ENCODE assay signal across 10 cellular contexts in the genomic region with DNA sequence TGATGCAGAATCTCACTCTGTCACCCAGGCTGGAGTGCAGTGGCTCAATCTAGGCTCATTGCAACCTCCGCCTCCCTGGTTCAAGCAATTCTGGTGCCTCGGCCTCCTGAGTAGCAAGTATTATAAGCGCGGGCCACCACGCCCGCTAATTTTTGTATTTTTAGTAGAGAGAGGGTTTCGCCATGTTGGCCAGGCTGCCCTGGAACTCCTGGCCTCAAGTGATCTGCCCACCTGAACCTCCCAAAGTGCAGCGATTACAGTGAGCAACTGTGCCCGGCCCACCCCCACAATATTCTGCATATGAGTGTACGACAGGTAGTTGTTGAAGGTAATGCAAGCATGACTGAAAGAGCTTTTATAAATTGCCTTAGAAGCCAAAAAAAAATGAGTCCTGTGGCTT. TPM values are rescaled to one million over a fixed set of nuclear protein-coding genes. Genes with fewer than 3 reads are reported as not detected.
A peak's percentile ranks its signal among the peaks of the same experiment; 100 is the strongest.
DNase-seq lines count a peak whose midpoint lies in the region; ATAC-seq and TF ChIP-seq lines count a peak whose summit lies in the region.
"Had no signal": no experiment of that assay in that cellular context is flagged by ENCODE, and none has a peak within 500 bp of the region (broad histone marks: within the 10 kb centered on the region; RNA-seq: fewer than 3 reads in every experiment).

No MANE protein-coding gene starts in this region.

- no peak for DNase-seq in cardiac muscle cell (ENCODE audit: low read depth in 1 of 2, low spot score in 1 of 2)
- DNase-seq in left cardiac atrium, result no peak
- DNase-seq in PC-3, result no peak
- no peak for DNase-seq in endothelial cell (ENCODE audit: low spot score)
- DNase-seq in skeletal muscle cell (ENCODE audit: low read depth), result no peak
- no peak for DNase-seq in H4 (ENCODE audit: low spot score)
- no peak for DNase-seq in NCI-H1105 treated with DMSO at 0.1 percent for 48 hours (lab: John Stamatoyannopoulos, UW)
- DNase-seq in mesenteric fat pad (ENCODE audit: low spot score), result no peak
- DNase-seq: naive thymus-derived CD8-positive, alpha-beta T cell had no signal

- intact Hi-C loops in left cardiac atrium (cut with DNase I), result no loop called here
- intact Hi-C loops in PC-3 (cut with micrococcal nuclease), result no loop called here

- no peak overlapping the region for H2AFZ ChIP-seq in PC-3 (ENCODE audit: low read length)

- ATAC-seq in left cardiac atrium, result no peak
- no peak for ATAC-seq in PC-3
- ATAC-seq: naive thymus-derived CD8-positive, alpha-beta T cell had no signal

- H3K4me3 ChIP-seq in cardiac muscle cell (peak overlapping the region; percentile 69), PC-3 (ENCODE audit: low read length) (peak overlapping the region; percentile 86), skeletal muscle cell (ENCODE audit: low read depth, low read length) (peak overlapping the region; percentile 91)

- CTCF ChIA-PET in PC-3 (lab: Charles Lee), result no interaction called here

- BruUV-seq in PC-3 (replicated peaks; lab: Mats Ljungman, UMichigan), result no TSS peak

- H3K9ac ChIP-seq in PC-3 (ENCODE audit: low read length), result peak overlapping the region; percentile 94; the same call in 1 of the 2 replicates

- H3F3A ChIP-seq in PC-3 (ENCODE audit: low read length, unreplicated experiment), result no peaks in the 10 kb centered on the region

- no peaks in the 10 kb centered on the region for H3K36me3 ChIP-seq in cardiac muscle cell
- peaks cover 20% of the 10 kb centered on the region for H3K36me3 ChIP-seq in PC-3 (ENCODE audit: low read depth, low read length)

- H3K27me3 ChIP-seq in cardiac muscle cell (no peaks in the 10 kb centered on the region), PC-3 (ENCODE audit: low read length) (no peaks in the 10 kb centered on the region)

- H3K4me2 ChIP-seq in PC-3 (ENCODE audit: low read length), result peak overlapping the region; percentile 96

- H3K27me3 Mint-ChIP-seq in endothelial cell (ENCODE audit: unreplicated experiment), result no peaks in the 10 kb centered on the region
- H3K27me3 Mint-ChIP-seq: naive thymus-derived CD8-positive, alpha-beta T cell had no signal

- H3K36me3 Mint-ChIP-seq in endothelial cell (ENCODE audit: low read depth, unreplicated experiment), result no peaks in the 10 kb centered on the region

- POLR2A ChIA-PET in PC-3 (lab: Charles Lee; ENCODE audit: unreplicated experiment), result no interaction called here

- H3K4me1 Mint-ChIP-seq in endothelial cell (ENCODE audit: unreplicated experiment), result peaks cover 14% of the 10 kb centered on the region

- no peaks in the 10 kb centered on the region for H3K9me3 ChIP-seq in cardiac muscle cell (ENCODE audit: low read depth)
- no peaks in the 10 kb centered on the region for H3K9me3 ChIP-seq in PC-3 (ENCODE audit: low read length)

- no peak overlapping the region for H3K27ac ChIP-seq in cardiac muscle cell
- no peak overlapping the region for H3K27ac ChIP-seq in PC-3 (ENCODE audit: low read length)

- H3K79me2 ChIP-seq in PC-3 (ENCODE audit: low read length), result peaks cover 68% of the 10 kb centered on the region

- TF ChIP-seq CTCF in cardiac muscle cell (IDR thresholded peaks at IDR 0.05; ENCODE audit: low read depth, low read length) (no peak), PC-3 (conservative IDR thresholded peaks at IDR 0.05; ENCODE audit: low read depth, low read length) (no peak), endothelial cell (IDR thresholded peaks at IDR 0.05; ENCODE audit: unreplicated experiment) (no peak)

- H3K27ac Mint-ChIP-seq in endothelial cell (ENCODE audit: unreplicated experiment), result no peak overlapping the region

- H4K20me1 ChIP-seq in PC-3 (ENCODE audit: low read length), result peaks cover 26% of the 10 kb centered on the region; the same call in 1 of the 2 replicates

- peak overlapping the region; percentile 24 for H3K4me3 Mint-ChIP-seq in endothelial cell (ENCODE audit: unreplicated experiment)

- H3K4me1 ChIP-seq in cardiac muscle cell (ENCODE audit: low read depth), result no peaks in the 10 kb centered on the region
- peaks cover 24% of the 10 kb centered on the region for H3K4me1 ChIP-seq in PC-3 (ENCODE audit: insufficient read depth, low read length)

- H3K9me2 ChIP-seq in PC-3 (replicated peaks; ENCODE audit: low read length), result no peaks in the 10 kb centered on the region

- no peaks in the 10 kb centered on the region for H3K9me3 Mint-ChIP-seq in endothelial cell (ENCODE audit: unreplicated experiment)
- H3K9me3 Mint-ChIP-seq: activated T-helper 2 cell treated with anti-CD3 and anti-CD28 coated beads, Interferon-gamma antibody, Interleukin-2, Interleukin-4, amounts not matched to agents 10 μg/mL and 5 μg/mL and 100 μg/mL, durations not matched to agents 14 hours and 24 hours and 36 hours; naive thymus-derived CD8-positive, alpha-beta T cell had no signal

RNA-seq across cellular contexts. Expression of a gene that starts 1.2 kb away (rescaled TPM):
- total RNA-seq in cardiac muscle cell (14.0 and 23.4 TPM in 2 replicates), left cardiac atrium (10 to 100 TPM; 16.6 to 20.3 TPM), PC-3 (2014; rRNA removed) (48.0 and 62.5 TPM in 2 replicates), endothelial cell (ENCODE audit: unreplicated experiment) (33.0 TPM), mesenteric fat pad (34.0 TPM)
- polyA plus RNA-seq in cardiac muscle cell, result 22.3 and 38.8 TPM in 2 replicates
- 62.1 and 68.6 TPM in 2 replicates for total RNA-seq in H4 (2014; rRNA removed; shearing (Covaris generic))
